Comparison of ENCODE assay signal across 9 cellular contexts in the genomic region with DNA sequence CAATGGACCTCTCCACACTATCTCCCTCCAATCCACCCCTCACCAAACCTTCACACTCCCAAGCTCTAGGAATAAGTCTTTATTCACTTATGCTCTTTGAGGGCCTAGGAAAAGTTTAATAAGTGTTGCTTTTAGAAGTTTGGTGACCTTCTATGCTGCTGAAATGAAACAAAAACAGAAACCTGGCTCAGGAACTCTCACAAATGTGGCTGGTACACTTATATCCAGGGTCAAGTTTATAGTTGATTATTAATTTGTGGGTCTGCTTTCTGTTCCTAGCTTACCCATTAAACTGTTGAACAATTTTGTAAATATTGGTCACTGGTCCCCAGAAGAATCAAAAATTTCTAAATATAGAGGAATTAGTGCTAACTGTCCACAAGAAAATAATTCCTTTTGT. TPM values are rescaled to one million over a fixed set of nuclear protein-coding genes. Genes with fewer than 3 reads are reported as not detected.
DNase-seq lines count a peak whose midpoint lies in the region; ATAC-seq and TF ChIP-seq lines count a peak whose summit lies in the region.
"Had no signal": no experiment of that assay in that cellular context is flagged by ENCODE, and none has a peak within 500 bp of the region (broad histone marks: within the 10 kb centered on the region; RNA-seq: fewer than 3 reads in every experiment).

No MANE protein-coding gene starts in this region.

- intact Hi-C loops in natural killer cell (cut with micrococcal nuclease): no loop called here

- H3K4me3 ChIP-seq in BE2C (ENCODE audit: low read depth, low read length): no peak overlapping the region

- no peaks in the 10 kb centered on the region for H3K36me3 Mint-ChIP-seq in natural killer cell treated with Interleukin-12 subunit alpha and Interleukin-12 subunit beta and Interleukin-15 and Interleukin-18, amount 100 ng/mL, for 72 hours
- no peaks in the 10 kb centered on the region for H3K36me3 Mint-ChIP-seq in natural killer cell

- TF ChIP-seq CTCF in natural killer cell (IDR thresholded peaks at IDR 0.05) (no peak), BE2C (IDR thresholded peaks at IDR 0.05; ENCODE audit: low read depth, low read length) (no peak)

- peaks cover 0 to 6% of the 10 kb centered on the region in 2 donors for H3K27me3 Mint-ChIP-seq in natural killer cell treated with Interleukin-12 subunit alpha and Interleukin-12 subunit beta and Interleukin-15 and Interleukin-18, amount 100 ng/mL, for 72 hours
- peaks cover 0 to 7% of the 10 kb centered on the region in 2 donors for H3K27me3 Mint-ChIP-seq in natural killer cell (ENCODE audit: low read depth in 2 of 2)

- no peaks in the 10 kb centered on the region for H3K9me3 ChIP-seq in BE2C

- peak overlapping the region; percentile 47 for H3K4me3 Mint-ChIP-seq in natural killer cell treated with Interleukin-12 subunit alpha and Interleukin-12 subunit beta and Interleukin-15 and Interleukin-18, amount 100 ng/mL, for 72 hours
- no peak overlapping the region for H3K4me3 Mint-ChIP-seq in natural killer cell

- no peaks in the 10 kb centered on the region for H3K27me3 ChIP-seq in BE2C

- no peak for DNase-seq in natural killer cell treated with Interleukin-12 subunit alpha and Interleukin-12 subunit beta and Interleukin-15 and Interleukin-18, amount 100 ng/mL, for 72 hours (ENCODE audit: low spot score)
- no peak for DNase-seq in natural killer cell
- DNase-seq in NCI-H69 (lab: John Stamatoyannopoulos, UW): no peak
- no peak for DNase-seq in Ammon's horn (ENCODE audit: low spot score)
- DNase-seq in BE2C: no peak
- no peak for DNase-seq in NCI-H2227 (lab: John Stamatoyannopoulos, UW; ENCODE audit: unreplicated experiment)
- DNase-seq: effector memory CD4-positive, alpha-beta T cell had no signal

- H3K4me1 Mint-ChIP-seq in natural killer cell treated with Interleukin-12 subunit alpha and Interleukin-12 subunit beta and Interleukin-15 and Interleukin-18, amount 100 ng/mL, for 72 hours (ENCODE audit: low read depth in 2 of 2): peaks cover 31 to 41% of the 10 kb centered on the region in 2 donors
- H3K4me1 Mint-ChIP-seq in natural killer cell: peaks cover 28 to 35% of the 10 kb centered on the region in 2 donors

- H3K9me3 Mint-ChIP-seq in natural killer cell treated with Interleukin-12 subunit alpha and Interleukin-12 subunit beta and Interleukin-15 and Interleukin-18, amount 100 ng/mL, for 72 hours: no peaks in the 10 kb centered on the region
- H3K9me3 Mint-ChIP-seq in natural killer cell: no peaks in the 10 kb centered on the region

- H3K27ac Mint-ChIP-seq in natural killer cell treated with Interleukin-12 subunit alpha and Interleukin-12 subunit beta and Interleukin-15 and Interleukin-18, amount 100 ng/mL, for 72 hours: no peak overlapping the region
- H3K27ac Mint-ChIP-seq in natural killer cell: no peak overlapping the region

- no peak for ATAC-seq in natural killer cell treated with Interleukin-12 subunit alpha and Interleukin-12 subunit beta and Interleukin-15 and Interleukin-18, amount 100 ng/mL, for 72 hours
- ATAC-seq in natural killer cell (no peak), HG02642 (IDR thresholded peaks at IDR 0.05; ENCODE audit: poor library complexity, unreplicated experiment) (peak; percentile 84), HG03571 (IDR thresholded peaks at IDR 0.05; ENCODE audit: unreplicated experiment) (peak; percentile 90)

- H3K36me3 ChIP-seq in BE2C: no peaks in the 10 kb centered on the region

- H3K4me1 ChIP-seq in BE2C: no peaks in the 10 kb centered on the region

RNA-seq across cellular contexts. Expression of a gene that starts 14.2 kb away (rescaled TPM):
- 100 to 1,000 TPM; 307 to 413 TPM for total RNA-seq in natural killer cell treated with Interleukin-12 subunit alpha and Interleukin-12 subunit beta and Interleukin-15 and Interleukin-18, amount 100 ng/mL, for 72 hours
- 100 to 1,000 TPM; 252 to 376 (median 311) TPM for total RNA-seq in natural killer cell
- polyA plus RNA-seq in BE2C (2012; ENCODE audit: insufficient read depth, insufficient read length, low read depth): 14.4 TPM

Comparison
In these comparisons a context has a peak if more than half of its experiments do, and no peak if none do; other contexts are left out.
1. ATAC-seq: peak in HG02642 (single experiment) and HG03571 (single experiment); none in natural killer cell treated with Interleukin-12 subunit alpha and Interleukin-12 subunit beta and Interleukin-15 and Interleukin-18, amount 100 ng/mL, for 72 hours (0 of 2) and natural killer cell (0 of 3).